In the genomic region with DNA sequence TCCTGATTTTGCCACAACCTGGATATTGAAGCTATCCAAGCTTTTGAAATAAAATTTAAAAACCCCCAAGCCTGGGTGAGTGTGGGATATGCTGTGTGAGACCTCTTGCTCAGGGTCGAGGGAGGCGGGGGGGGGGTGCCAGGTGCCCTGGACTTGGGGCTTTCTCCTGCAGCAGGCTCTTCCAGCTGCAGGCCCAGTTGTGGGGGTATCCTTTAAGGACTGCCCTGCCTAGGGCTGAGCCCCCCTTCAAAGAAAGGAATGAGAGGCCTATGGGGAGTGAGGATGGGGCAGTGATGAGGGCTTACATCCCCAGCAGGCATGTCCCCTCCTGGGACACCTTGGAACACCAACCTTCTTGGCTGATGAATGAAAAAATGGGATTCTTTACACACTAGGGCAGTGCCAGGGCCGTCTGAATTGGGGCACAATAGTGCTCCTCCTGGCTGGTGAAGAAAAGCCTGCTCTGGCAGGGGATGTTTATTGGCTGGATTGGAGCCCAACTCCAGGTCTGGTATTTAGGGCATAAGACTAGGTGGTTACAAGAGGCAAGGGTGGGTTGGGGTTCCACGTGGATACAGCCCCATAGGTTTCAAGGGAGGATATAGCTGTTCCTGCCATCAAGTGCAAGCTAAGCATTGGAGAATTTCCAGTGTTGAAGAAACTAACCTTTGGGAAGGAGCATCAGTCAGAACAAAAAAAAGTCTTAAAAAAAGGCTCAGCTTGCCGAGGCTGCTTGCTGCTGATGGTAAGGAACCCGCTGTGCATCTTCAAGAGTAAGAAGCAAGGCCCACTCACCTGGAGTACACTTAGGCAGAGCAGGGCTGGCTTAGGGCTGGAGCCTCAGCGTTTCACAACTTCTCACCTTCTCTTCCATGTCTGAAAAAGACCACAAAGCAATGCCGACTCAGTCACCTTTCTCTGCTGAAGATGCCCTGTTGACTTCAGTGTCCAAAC, we compare ENCODE assay signal across 17 cellular contexts. TPM values are rescaled to one million over a fixed set of nuclear protein-coding genes. Genes with fewer than 3 reads are reported as not detected.
DNase-seq lines count a peak whose midpoint lies in the region; ATAC-seq, FAIRE-seq and TF ChIP-seq lines count a peak whose summit lies in the region.
"Had no signal": no experiment of that assay in that cellular context is flagged by ENCODE, and none has a peak within 500 bp of the region (broad histone marks: within the 10 kb centered on the region; RNA-seq: fewer than 3 reads in every experiment).

No MANE protein-coding gene starts in this region.

- intact Hi-C loops in GM12878 (cut with micrococcal nuclease; ENCODE audit: unreplicated experiment): no loop called here

- CTCF ChIA-PET in GM12878 (lab: Yijun Ruan, JAX): no interaction called here

- WGBS in GM12878 (ENCODE audit: insufficient coverage, insufficient replicate concordance, low lambda C conversion rate, missing lambda C conversion rate): 46% methylated on average over 8 of the region's 8 CpGs
- WGBS in small intestine, 3 donors: 55 to 62% (median 59%) methylated on average over 8 of the region's 8 CpGs

- TF ChIP-seq EP300 in GM12878 (IDR thresholded peaks at IDR 0.05; ENCODE audit: borderline replicate concordance in 1 of 2, control insufficient read depth in 1 of 2, low read depth in 2 of 2, low read length in 2 of 2): no peak

- DNase-seq in activated naive CD4-positive, alpha-beta T cell treated with Interleukin-2 at 50 U/mL for 16 hours: no peak
- DNase-seq in GM12878 (ENCODE audit: low read depth, low spot score) (no peak), small intestine (no peak), NCI-H1930 (lab: John Stamatoyannopoulos, UW) (no peak), NCI-H345 (lab: John Stamatoyannopoulos, UW) (no peak), left lobe of liver (ENCODE audit: low spot score) (no peak)
- DNase-seq: activated CD4-positive, alpha-beta T cell treated with anti-CD3 and anti-CD28 coated beads for 1 hour; stimulated activated CD4-positive, alpha-beta T cell treated with anti-CD3 and anti-CD28 coated beads, Interleukin-1b, Interleukin-23, amount 100 ng/mL, for 48 hours; SW 1271 had no signal

- H3K4me1 ChIP-seq in GM12878 (ENCODE audit: control insufficient read depth, insufficient read depth, low read length): peaks cover 10% of the 10 kb centered on the region
- H3K4me1 ChIP-seq in small intestine (ENCODE audit: control insufficient read depth in 2 of 2, insufficient read depth in 1 of 2, low read depth in 1 of 2, low read length in 1 of 2): peaks cover 5 to 33% of the 10 kb centered on the region in 2 donors

- peaks cover 36% of the 10 kb centered on the region for H3K79me2 ChIP-seq in GM12878 (ENCODE audit: control insufficient read depth, insufficient read depth, low read length)

- peaks cover 53% of the 10 kb centered on the region for H3K4me1 Mint-ChIP-seq in activated naive CD4-positive, alpha-beta T cell treated with anti-CD3 and anti-CD28 coated beads, Interleukin-2, amount 50 U/mL, for 24 hours
- peaks cover 7 to 19% (median 18%) of the 10 kb centered on the region in 3 donors for H3K4me1 Mint-ChIP-seq in IgD-negative memory B cell

- no peak overlapping the region for H3K4me2 ChIP-seq in GM12878 (ENCODE audit: control insufficient read depth, insufficient read depth)

- POLR2A ChIA-PET in GM12878 (lab: Charles Lee): interaction anchor here (2.0 kb wide), 1 partner anchor 21 kb away, joined by 4 read pairs; the partner anchor contains the start of gene PHYKPL

- peaks cover 20% of the 10 kb centered on the region for H3K36me3 Mint-ChIP-seq in activated naive CD4-positive, alpha-beta T cell treated with anti-CD3 and anti-CD28 coated beads, Interleukin-2, amount 50 U/mL, for 24 hours
- H3K36me3 Mint-ChIP-seq in IgD-negative memory B cell: peaks cover 3% of the 10 kb centered on the region

- no peak overlapping the region for H3K9ac ChIP-seq in GM12878 (ENCODE audit: control insufficient read depth, insufficient read depth, low read length)

- in situ Hi-C loops in GM12878 (cut with MboI): no loop called here

- ATAC-seq in GM12878 (no peak), left lobe of liver (no peak)

- no peaks in the 10 kb centered on the region for H3K27me3 Mint-ChIP-seq in activated naive CD4-positive, alpha-beta T cell treated with anti-CD3 and anti-CD28 coated beads, Interleukin-2, amount 50 U/mL, for 24 hours
- H3K27me3 Mint-ChIP-seq in IgD-negative memory B cell: no peaks in the 10 kb centered on the region

- H3K4me3 Mint-ChIP-seq in activated naive CD4-positive, alpha-beta T cell treated with anti-CD3 and anti-CD28 coated beads, Interleukin-2, amount 50 U/mL, for 24 hours: no peak overlapping the region
- no peak overlapping the region for H3K4me3 Mint-ChIP-seq in IgD-negative memory B cell

- SMC1A ChIA-PET in GM12878 (lab: Charles Lee; ENCODE audit: uncharacterized antibody, unreplicated experiment): no interaction called here

- peak overlapping the region; percentile 62 for H3K27ac Mint-ChIP-seq in activated naive CD4-positive, alpha-beta T cell treated with anti-CD3 and anti-CD28 coated beads, Interleukin-2, amount 50 U/mL, for 24 hours
- H3K27ac Mint-ChIP-seq in IgD-negative memory B cell: peak overlapping the region; percentile 67 to 78 (median 71)

- no peak for TF ChIP-seq CTCF in GM12878 (IDR thresholded peaks at IDR 0.05 in 2 of 3, conservative IDR thresholded peaks at IDR 0.05 in 1 of 3; ENCODE audit: control insufficient read depth in 2 of 3, extremely low read depth in 1 of 3, insufficient read depth in 1 of 3, low read depth in 3 of 3, low read length in 3 of 3)

- TF ChIP-seq POLR2A in GM12878 (IDR thresholded peaks at IDR 0.05; ENCODE audit: low read depth, low read length): peak; percentile 33

- peaks cover 15% of the 10 kb centered on the region for H4K20me1 ChIP-seq in GM12878 (ENCODE audit: control insufficient read depth, insufficient read depth)

- no peak for TF ChIP-seq RAD21 in GM12878 (IDR thresholded peaks at IDR 0.05; ENCODE audit: insufficient read depth, low read depth, low read length)

- no peaks in the 10 kb centered on the region for H3K9me3 ChIP-seq in GM12878 (replicated peaks; ENCODE audit: control insufficient read depth, insufficient read depth, low read length)
- no peaks in the 10 kb centered on the region for H3K9me3 ChIP-seq in small intestine (ENCODE audit: control insufficient read depth, low read depth)

- H3K36me3 ChIP-seq in GM12878 (ENCODE audit: control insufficient read depth in 2 of 2, insufficient read depth in 2 of 2, low read length in 1 of 2) (peaks cover 60 to 61% of the 10 kb centered on the region in 2 experiments), small intestine (ENCODE audit: control insufficient read depth in 2 of 2, insufficient read depth in 2 of 2, low read length in 2 of 2) (peaks cover 28 to 49% of the 10 kb centered on the region in 2 donors)

- H3K27ac ChIP-seq in GM12878 (ENCODE audit: control insufficient read depth, insufficient read depth): no peak overlapping the region
- H3K27ac ChIP-seq in small intestine (ENCODE audit: low read depth in 1 of 2, low read length in 1 of 2): peak overlapping the region; percentile 15 to 29
- H3K27ac ChIP-seq: coronary artery had no signal

- no peaks in the 10 kb centered on the region for H3K9me3 Mint-ChIP-seq in activated naive CD4-positive, alpha-beta T cell treated with anti-CD3 and anti-CD28 coated beads, Interleukin-2, amount 50 U/mL, for 24 hours
- no peaks in the 10 kb centered on the region for H3K9me3 Mint-ChIP-seq in IgD-negative memory B cell

- H2AFZ ChIP-seq in GM12878 (ENCODE audit: control insufficient read depth, low read depth, low read length): no peak overlapping the region

- RAD21 ChIA-PET in GM12878 (lab: Charles Lee; ENCODE audit: unreplicated experiment): no interaction called here

- no peak overlapping the region for H3K4me3 ChIP-seq in GM12878
- no peak overlapping the region for H3K4me3 ChIP-seq in small intestine (ENCODE audit: low read depth in 1 of 2, low read length in 2 of 2)
- H3K4me3 ChIP-seq: coronary artery had no signal

- no peaks in the 10 kb centered on the region for H3K27me3 ChIP-seq in GM12878 (replicated peaks in 1 of 2; ENCODE audit: control insufficient read depth in 2 of 2, insufficient read depth in 2 of 2, low read length in 1 of 2)
- no peaks in the 10 kb centered on the region for H3K27me3 ChIP-seq in small intestine (ENCODE audit: control insufficient read depth in 2 of 2, insufficient read depth in 2 of 2, low read length in 2 of 2)

- no TSS peak for BruUV-seq in GM12878 (replicated peaks; lab: Mats Ljungman, UMichigan)

- FAIRE-seq in GM12878 (lab: Jason Lieb, UNC) (no peak), small intestine (lab: Jason Lieb, UNC) (no peak)
- FAIRE-seq: GM18507 had no signal

RNA-seq across cellular contexts. Expression of gene HNRNPAB, which starts 7.0 kb away (rescaled TPM):
- polyA plus RNA-seq in IgD-negative memory B cell (70.6 TPM), GM12878 (2011; rRNA removed) (193 and 198 TPM in 2 replicates), GM12878 (2014; fragmentation: Illumina TruSeq; extraction: Trizol) (262 and 268 TPM in 2 replicates), GM12878 (2014; fragmentation: Nextera tagmentation; extraction: Ambion mirVana) (10 to 100 TPM; 42.3 to 77.6 TPM), GM12878 (2014; rRNA removed) (299 and 332 TPM in 2 replicates), GM12878 (2016; fragmentation: Nextera tagmentation; extraction: Ambion mirVana) (100 to 1,000 TPM; 269 to 302 TPM), small intestine (100 to 1,000 TPM; 147 to 176 (median 172) TPM)
- total RNA-seq in GM12878 (2013; cell fraction: nucleolus; rRNA removed): 21.9 and 24.9 TPM in 2 replicates
- total RNA-seq in GM12878 (2014; rRNA removed) (120 and 134 TPM in 2 replicates), GM12878 (2014; rRNA removed; fragmentation: Illumina TruSeq; extraction: Trizol) (167 and 175 TPM in 2 replicates), GM12878 (2021) (311 and 330 TPM in 2 replicates), left lobe of liver (56.1 TPM)
- 118 TPM for polyA plus RNA-seq in GM12878 (2011; ENCODE audit: low read depth)
- 148 and 169 TPM in 2 replicates for polyA plus RNA-seq in GM12878 (2011; cell fraction: cytosol; rRNA removed)
- 78.5 and 127 TPM in 2 replicates for polyA plus RNA-seq in GM12878 (2011; cell fraction: nucleus; rRNA removed)
- 119 and 164 TPM in 2 replicates for polyA plus RNA-seq in GM12878 (2012)
- polyA minus RNA-seq in GM12878 (2011; rRNA and poly(A)+ RNA removed): 56.9 and 60.6 TPM in 2 replicates
- polyA minus RNA-seq in GM12878 (2011; cell fraction: cytosol; rRNA and poly(A)+ RNA removed): 39.2 and 49.7 TPM in 2 replicates
- polyA minus RNA-seq in GM12878 (2011; cell fraction: nucleus; rRNA and poly(A)+ RNA removed): 21.6 and 37.5 TPM in 2 replicates

RNA-seq across cellular contexts. Expression of gene PHYKPL, which starts 21.2 kb away (rescaled TPM):
- polyA plus RNA-seq in IgD-negative memory B cell: 58.1 TPM
- 144 and 151 TPM in 2 replicates for total RNA-seq in GM12878 (2013; cell fraction: nucleolus; rRNA removed)
- total RNA-seq in GM12878 (2014; rRNA removed): 25.2 and 26.6 TPM in 2 replicates
- 23.3 and 23.5 TPM in 2 replicates for total RNA-seq in GM12878 (2014; rRNA removed; fragmentation: Illumina TruSeq; extraction: Trizol)
- 36.1 and 45.1 TPM in 2 replicates for total RNA-seq in GM12878 (2021)
- 16.0 TPM for polyA plus RNA-seq in GM12878 (2011; ENCODE audit: low read depth)
- polyA plus RNA-seq in GM12878 (2011; rRNA removed): 39.9 and 53.9 TPM in 2 replicates
- 37.9 and 49.1 TPM in 2 replicates for polyA plus RNA-seq in GM12878 (2011; cell fraction: cytosol; rRNA removed)
- 213 and 242 TPM in 2 replicates for polyA plus RNA-seq in GM12878 (2011; cell fraction: nucleus; rRNA removed)
- 34.1 and 38.8 TPM in 2 replicates for polyA plus RNA-seq in GM12878 (2012)
- 17.3 and 22.9 TPM in 2 replicates for polyA plus RNA-seq in GM12878 (2014; fragmentation: Illumina TruSeq; extraction: Trizol)
- 1 to 10 TPM; 4.5 to 7.9 TPM for polyA plus RNA-seq in GM12878 (2014; fragmentation: Nextera tagmentation; extraction: Ambion mirVana)
- polyA plus RNA-seq in GM12878 (2014; rRNA removed): 40.6 and 42.3 TPM in 2 replicates
- polyA plus RNA-seq in GM12878 (2016; fragmentation: Nextera tagmentation; extraction: Ambion mirVana): 10 to 100 TPM; 26.0 to 29.0 TPM
- 63.2 and 88.8 TPM in 2 replicates for polyA minus RNA-seq in GM12878 (2011; rRNA and poly(A)+ RNA removed)
- polyA minus RNA-seq in GM12878 (2011; cell fraction: cytosol; rRNA and poly(A)+ RNA removed): 9.1 and 13.4 TPM in 2 replicates
- polyA minus RNA-seq in GM12878 (2011; cell fraction: nucleus; rRNA and poly(A)+ RNA removed): 79.1 and 138 TPM in 2 replicates
- 100 to 1,000 TPM in 2 of 3 donors, 10 to 100 TPM in 1; 57.7 to 145 (median 115) TPM for polyA plus RNA-seq in small intestine
- total RNA-seq in left lobe of liver: 74.1 TPM

RNA-seq across cellular contexts. Expression of gene GMCL2, which starts 24.2 kb away (rescaled TPM):
- polyA plus RNA-seq in IgD-negative memory B cell: not detected
- not detected in 2 replicates for total RNA-seq in GM12878 (2013; cell fraction: nucleolus; rRNA removed)
- total RNA-seq in GM12878 (2014; rRNA removed): not detected in 2 replicates
- not detected in 2 replicates for total RNA-seq in GM12878 (2014; rRNA removed; fragmentation: Illumina TruSeq; extraction: Trizol)
- not detected in 2 replicates for total RNA-seq in GM12878 (2021)
- polyA plus RNA-seq in GM12878 (2011; ENCODE audit: low read depth): not detected
- 0.04 TPM in 1 of 2 replicates, not detected in the other for polyA plus RNA-seq in GM12878 (2011; rRNA removed)
- polyA plus RNA-seq in GM12878 (2011; cell fraction: cytosol; rRNA removed): not detected in 2 replicates
- polyA plus RNA-seq in GM12878 (2011; cell fraction: nucleus; rRNA removed): not detected in 2 replicates
- polyA plus RNA-seq in GM12878 (2012): not detected in 2 replicates
- polyA plus RNA-seq in GM12878 (2014; fragmentation: Illumina TruSeq; extraction: Trizol): not detected in 2 replicates
- polyA plus RNA-seq in GM12878 (2014; fragmentation: Nextera tagmentation; extraction: Ambion mirVana): not detected
- polyA plus RNA-seq in GM12878 (2014; rRNA removed): not detected in 2 replicates
- polyA plus RNA-seq in GM12878 (2016; fragmentation: Nextera tagmentation; extraction: Ambion mirVana): under 1 TPM in 1 of 2 experiments, not detected in 1; 0.07 TPM
- polyA minus RNA-seq in GM12878 (2011; rRNA and poly(A)+ RNA removed): not detected in 2 replicates
- not detected in 2 replicates for polyA minus RNA-seq in GM12878 (2011; cell fraction: cytosol; rRNA and poly(A)+ RNA removed)
- not detected in 2 replicates for polyA minus RNA-seq in GM12878 (2011; cell fraction: nucleus; rRNA and poly(A)+ RNA removed)
- not detected for polyA plus RNA-seq in small intestine
- not detected for total RNA-seq in left lobe of liver
- total RNA-seq: Daoy, LHCN-M2, posterior vena cava had no signal
- polyA plus RNA-seq: adipose tissue had no signal

RNA-seq across cellular contexts. Expression of gene NHP2, which starts 57.7 kb away (rescaled TPM):
- polyA plus RNA-seq in IgD-negative memory B cell (227 TPM), GM12878 (2011; rRNA removed) (112 and 130 TPM in 2 replicates), GM12878 (2014; fragmentation: Illumina TruSeq; extraction: Trizol) (46.4 and 97.3 TPM in 2 replicates), GM12878 (2014; fragmentation: Nextera tagmentation; extraction: Ambion mirVana) (100 to 1,000 TPM in 1 of 2 experiments, 10 to 100 TPM in 1; 39.2 to 127 TPM), GM12878 (2014; rRNA removed) (277 and 301 TPM in 2 replicates), GM12878 (2016; fragmentation: Nextera tagmentation; extraction: Ambion mirVana) (100 to 1,000 TPM; 485 to 513 TPM), small intestine (100 to 1,000 TPM in 1 of 3 donors, 10 to 100 TPM in 2; 46.5 to 243 (median 82.1) TPM)
- 53.0 and 54.1 TPM in 2 replicates for total RNA-seq in GM12878 (2013; cell fraction: nucleolus; rRNA removed)
- total RNA-seq in GM12878 (2014; rRNA removed) (284 and 305 TPM in 2 replicates), GM12878 (2014; rRNA removed; fragmentation: Illumina TruSeq; extraction: Trizol) (132 and 163 TPM in 2 replicates), GM12878 (2021) (233 TPM in 2 replicates), left lobe of liver (45.6 TPM)
- 141 TPM for polyA plus RNA-seq in GM12878 (2011; ENCODE audit: low read depth)
- 200 and 227 TPM in 2 replicates for polyA plus RNA-seq in GM12878 (2011; cell fraction: cytosol; rRNA removed)
- 129 and 130 TPM in 2 replicates for polyA plus RNA-seq in GM12878 (2011; cell fraction: nucleus; rRNA removed)
- 153 and 166 TPM in 2 replicates for polyA plus RNA-seq in GM12878 (2012)
- polyA minus RNA-seq in GM12878 (2011; rRNA and poly(A)+ RNA removed): 50.3 and 72.8 TPM in 2 replicates
- polyA minus RNA-seq in GM12878 (2011; cell fraction: cytosol; rRNA and poly(A)+ RNA removed): 57.3 and 62.9 TPM in 2 replicates
- 35.5 and 50.4 TPM in 2 replicates for polyA minus RNA-seq in GM12878 (2011; cell fraction: nucleus; rRNA and poly(A)+ RNA removed)
